In the genomic region with DNA sequence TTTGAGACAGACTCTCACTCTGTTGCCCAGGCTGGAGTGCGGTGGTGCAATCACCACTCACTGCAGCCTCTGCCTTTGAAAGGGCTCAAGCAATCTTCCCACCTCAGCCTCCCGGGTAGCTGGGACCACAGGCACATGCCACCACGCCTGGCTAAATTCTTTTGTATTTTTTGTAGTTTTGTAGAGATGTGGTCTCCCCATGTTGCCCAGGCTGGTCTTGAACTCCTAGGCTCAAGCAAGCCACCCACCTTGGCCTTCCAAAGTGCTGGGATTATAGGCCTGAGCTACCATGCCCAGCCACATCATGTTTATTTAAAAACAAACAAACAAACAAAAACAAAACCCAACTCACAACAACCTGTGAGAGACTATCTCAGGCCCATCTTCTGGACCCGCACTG, we compare ENCODE assay signal across 16 cellular contexts. TPM values are rescaled to one million over a fixed set of nuclear protein-coding genes. Genes with fewer than 3 reads are reported as not detected.
"Had no signal": no experiment of that assay in that cellular context is flagged by ENCODE, and none has a peak within 500 bp of the region (broad histone marks: within the 10 kb centered on the region; RNA-seq: fewer than 3 reads in every experiment).

No MANE protein-coding gene starts in this region.

- DNase-seq: effector memory CD8-positive, alpha-beta T cell; foreskin keratinocyte; kidney; left cardiac atrium; naive B cell; posterior cingulate gyrus; small intestine; stimulated activated CD4-positive, alpha-beta T cell treated with anti-CD3 and anti-CD28 coated beads, Interleukin-12 subunit alpha, Interleukin-12 subunit beta, amount 100 ng/mL, for 4 hours; stimulated activated naive CD4-positive, alpha-beta T cell treated with Interleukin-2 at 50 U/mL for 16 hours had no signal

- FAIRE-seq: kidney, small intestine had no signal

- H3K9me3 Mint-ChIP-seq: effector memory CD8-positive, alpha-beta T cell; naive B cell had no signal

- H3K4me3 Mint-ChIP-seq: effector memory CD8-positive, alpha-beta T cell; naive B cell had no signal

- ATAC-seq: effector memory CD8-positive, alpha-beta T cell; foreskin keratinocyte; left cardiac atrium had no signal

- H3K27ac ChIP-seq: foreskin keratinocyte, hepatocyte, neutrophil, suprapubic skin, tibial nerve had no signal

- H3K4me1 ChIP-seq: foreskin keratinocyte, suprapubic skin, tibial nerve had no signal

- H3K27ac Mint-ChIP-seq: effector memory CD8-positive, alpha-beta T cell; naive B cell had no signal

- H3K36me3 Mint-ChIP-seq: naive B cell had no signal

- H3K4me1 Mint-ChIP-seq: naive B cell had no signal

- H3K4me3 ChIP-seq: hepatocyte, suprapubic skin, tibial nerve had no signal

- H3K9me3 ChIP-seq: neutrophil, suprapubic skin, tibial nerve had no signal

- H3K36me3 ChIP-seq: neutrophil, suprapubic skin, tibial nerve had no signal

- H3K27me3 ChIP-seq: tibial nerve had no signal

RNA-seq across cellular contexts. Expression of gene APCDD1L, which starts 29.7 kb away (rescaled TPM):
- total RNA-seq: liver, lung microvascular endothelial cell had no signal
- polyA plus RNA-seq: hepatocyte, neural cell had no signal
